Comparison of ENCODE assay signal across 1 cellular context in the genomic region with DNA sequence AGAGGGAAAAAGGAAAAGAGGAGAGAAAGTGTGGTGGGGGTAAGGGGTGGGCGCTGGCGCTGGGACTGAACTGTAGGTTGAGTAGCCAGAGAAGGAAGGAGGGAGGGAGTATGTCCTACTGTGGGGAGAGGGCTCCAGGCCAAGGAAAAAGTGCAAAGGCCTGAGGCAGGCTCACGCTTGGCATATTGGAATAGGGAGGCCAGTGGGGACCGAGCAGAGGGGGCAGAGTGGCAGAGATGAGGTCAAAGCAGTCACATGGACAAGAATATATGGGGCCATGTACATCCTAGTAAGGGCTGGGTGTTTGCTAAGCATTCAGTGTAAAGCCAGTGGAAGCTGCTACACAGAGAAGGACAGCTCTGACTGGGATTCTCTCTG.
TF ChIP-seq lines count a peak whose summit lies in the region.

No MANE protein-coding gene starts in this region.

TF ChIP-seq in HepG2, 621 proteins besides CTCF, POLR2A, EP300 and RAD21:
- TF ChIP-seq ATF7 (IDR thresholded peaks at IDR 0.05) (no peak), ATF7 (CRISPR knock-in tag; IDR thresholded peaks at IDR 0.05) (no peak), ZNF552 (CRISPR knock-in tag; IDR thresholded peaks at IDR 0.05; ENCODE audit: borderline replicate concordance) (no peak), PHF20 (CRISPR knock-in tag; IDR thresholded peaks at IDR 0.05) (no peak), KDM2A (CRISPR knock-in tag; IDR thresholded peaks at IDR 0.05; ENCODE audit: borderline replicate concordance, low read depth) (no peak), NRL (CRISPR knock-in tag; IDR thresholded peaks at IDR 0.05; ENCODE audit: borderline replicate concordance) (no peak), RAD51 (IDR thresholded peaks at IDR 0.05; ENCODE audit: borderline replicate concordance) (no peak)
